Comparison of ENCODE assay signal across 25 cellular contexts in the genomic region with DNA sequence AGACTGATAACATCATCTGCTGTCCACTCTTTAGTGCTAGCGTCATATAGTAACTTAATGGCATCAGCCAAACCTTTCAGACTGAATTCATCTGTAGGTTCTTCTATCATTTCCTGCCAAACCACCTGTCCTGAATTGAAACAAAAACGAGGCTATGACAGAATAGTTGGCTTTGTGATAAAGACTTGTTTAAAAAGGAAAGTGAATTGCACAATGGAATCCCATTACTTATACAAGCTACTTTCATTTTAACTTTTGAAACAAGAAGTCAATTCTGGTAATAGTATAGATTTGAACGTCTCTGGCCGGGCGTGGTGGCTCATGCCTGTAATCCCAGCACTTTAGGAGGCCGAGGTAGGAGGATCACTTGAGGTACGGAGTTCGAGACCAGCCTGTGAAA. TPM values are rescaled to one million over a fixed set of nuclear protein-coding genes. Genes with fewer than 3 reads are reported as not detected.
DNase-seq lines count a peak whose midpoint lies in the region; ATAC-seq, FAIRE-seq and TF ChIP-seq lines count a peak whose summit lies in the region.
"Had no signal": no experiment of that assay in that cellular context is flagged by ENCODE, and none has a peak within 500 bp of the region (broad histone marks: within the 10 kb centered on the region; RNA-seq: fewer than 3 reads in every experiment).

No MANE protein-coding gene starts in this region.

- DNase-seq in activated CD4-positive, alpha-beta T cell treated with anti-CD3 and anti-CD28 coated beads for 48 hours, result peak; percentile 43
- DNase-seq in activated CD4-positive, alpha-beta T cell treated with anti-CD3 and anti-CD28 coated beads, Interleukin-2, amount 50 U/mL, for 1 hour, result no peak
- DNase-seq in MV-4-11 (lab: John Stamatoyannopoulos, UW) (peak; percentile 82), K562 (ENCODE audit: extremely low read depth in 1 of 4, low spot score in 3 of 4) (no peak), cerebellar nuclear complex (lab: John Stamatoyannopoulos, UW) (no peak), iPS-NIHi11 (ENCODE audit: low spot score) (no peak), hypothalamus (lab: John Stamatoyannopoulos, UW) (no peak)
- DNase-seq: activated CD4-positive, CD25-positive, alpha-beta regulatory T cell treated with anti-CD3 and anti-CD28 coated beads, Interleukin-2, amount 50 U/mL, for 72 hours; adrenal gland; CD4-positive, alpha-beta memory T cell; H9; left ventricle myocardium inferior; MG63; NCI-H187; NCI-H446; retina; stimulated activated naive B cell treated with anti-CD40 and anti-IgM and Interleukin-4, amounts not matched to agents 10 μg/mL and 1 μg/mL and 100 μg/mL, for 72 hours; transverse colon had no signal

- H3K4me2 ChIP-seq in DOHH2 (ENCODE audit: low read length) (peak overlapping the region; percentile 49), K562 (ENCODE audit: insufficient read depth, low read length) (no peak overlapping the region)

- peaks cover 9% of the 10 kb centered on the region; the same call in 1 of the 2 replicates for H3F3A ChIP-seq in DOHH2 (ENCODE audit: control insufficient read depth, insufficient read depth)

- H3K27ac ChIP-seq in DOHH2 (ENCODE audit: low read depth, low read length) (no peak overlapping the region), K562 (ENCODE audit: extremely low read depth, low read depth, low read length) (no peak overlapping the region)
- H3K27ac ChIP-seq: adrenal gland, cardiac muscle cell, left ventricle myocardium inferior, neutrophil, transverse colon had no signal

- in situ Hi-C loops in K562 (cut with MboI), result no loop called here

- no peaks in the 10 kb centered on the region for H3K9me1 ChIP-seq in K562 (ENCODE audit: control insufficient read depth, insufficient read depth, low read length)

- H3K4me1 ChIP-seq in DOHH2 (ENCODE audit: control insufficient read depth, low read length), result peaks cover 17% of the 10 kb centered on the region
- H3K4me1 ChIP-seq in K562 (replicated peaks in 1 of 2; ENCODE audit: control insufficient read depth in 2 of 2, insufficient read depth in 2 of 2, low read length in 2 of 2), result no peaks in the 10 kb centered on the region
- H3K4me1 ChIP-seq: adrenal gland had no signal

- no peak overlapping the region for H2AFZ ChIP-seq in K562 (ENCODE audit: low read depth, low read length)

- intact Hi-C loops in K562 (cut with micrococcal nuclease), result no loop called here

- no peak overlapping the region for H3K9ac ChIP-seq in K562 (ENCODE audit: insufficient read depth in 1 of 2, low read depth in 2 of 2, low read length in 2 of 2)

- BruUV-seq in K562 (replicated peaks; lab: Mats Ljungman, UMichigan), result no TSS peak

- H3K27me3 ChIP-seq in DOHH2 (ENCODE audit: control insufficient read depth, low read length) (no peaks in the 10 kb centered on the region), K562 (ENCODE audit: control insufficient read depth in 2 of 2, insufficient read depth in 2 of 2, low read length in 2 of 2) (no peaks in the 10 kb centered on the region)
- H3K27me3 ChIP-seq: adrenal gland, cardiac muscle cell, neutrophil had no signal

- WGBS in K562 (ENCODE audit: insufficient coverage, low coverage, missing lambda C conversion rate), result 27% methylated on average over 8 of the region's 8 CpGs

- H3K9me3 ChIP-seq in DOHH2 (ENCODE audit: control insufficient read depth, insufficient read depth, low read length) (no peaks in the 10 kb centered on the region), K562 (replicated peaks; ENCODE audit: control insufficient read depth, insufficient read depth, low read depth, low read length) (no peaks in the 10 kb centered on the region)
- H3K9me3 ChIP-seq: adrenal gland, left ventricle myocardium inferior, MG63, neutrophil, transverse colon had no signal

- H3K9me2 ChIP-seq in DOHH2 (replicated peaks; ENCODE audit: control insufficient read depth, low read length), result no peaks in the 10 kb centered on the region

- TF ChIP-seq POLR2A in K562 (conservative IDR thresholded peaks at IDR 0.05), result no peak

- FAIRE-seq in K562 (lab: Jason Lieb, UNC), result no peak

- H3K79me2 ChIP-seq in DOHH2 (ENCODE audit: control insufficient read depth, low read length) (no peaks in the 10 kb centered on the region), K562 (ENCODE audit: control insufficient read depth, insufficient read depth, low read length) (no peaks in the 10 kb centered on the region)

- no peak for ATAC-seq in K562
- ATAC-seq: esophagus mucosa had no signal

- TF ChIP-seq CTCF in DOHH2 (IDR thresholded peaks at IDR 0.05; ENCODE audit: low read depth, low read length, poor library complexity, severe bottlenecking) (no peak), K562 (IDR thresholded peaks at IDR 0.05 in 2 of 3, conservative IDR thresholded peaks at IDR 0.05 in 1 of 3; ENCODE audit: insufficient read depth in 2 of 3, low read depth in 1 of 3, low read length in 3 of 3) (no peak)

- POLR2A ChIA-PET in K562 (lab: Yijun Ruan, JAX), result no interaction called here

- TF ChIP-seq EP300 in K562 (IDR thresholded peaks at IDR 0.05; ENCODE audit: low read length), result no peak

- H4K20me1 ChIP-seq in DOHH2 (ENCODE audit: control insufficient read depth, insufficient read depth, low read depth, low read length) (no peaks in the 10 kb centered on the region), K562 (replicated peaks; ENCODE audit: control insufficient read depth, insufficient read depth, low read length) (no peaks in the 10 kb centered on the region)

- H3K36me3 ChIP-seq in DOHH2 (ENCODE audit: control insufficient read depth, low read length) (no peaks in the 10 kb centered on the region), K562 (ENCODE audit: control insufficient read depth, insufficient read depth, low read length) (no peaks in the 10 kb centered on the region)
- H3K36me3 ChIP-seq: adrenal gland, cardiac muscle cell, left ventricle myocardium inferior, MG63, neutrophil, transverse colon had no signal

- no peak for TF ChIP-seq RAD21 in K562 (CRISPR knock-in tag; conservative IDR thresholded peaks at IDR 0.05 in 1 of 2, IDR thresholded peaks at IDR 0.05 in 1 of 2)

- CTCF ChIA-PET in K562 (lab: Yijun Ruan, JAX; ENCODE audit: low intra/inter-chr PET ratio), result no interaction called here

- H3K4me3 ChIP-seq in DOHH2 (ENCODE audit: low read length) (no peak overlapping the region), K562 (no peak overlapping the region)
- H3K4me3 ChIP-seq: adrenal gland, cardiac muscle cell, left ventricle myocardium inferior, MG63, transverse colon had no signal

TF ChIP-seq in K562, 482 proteins besides CTCF, POLR2A, EP300 and RAD21:
- TF ChIP-seq NFIX (CRISPR knock-in tag; IDR thresholded peaks at IDR 0.05; ENCODE audit: low read depth) (no peak), CEBPB (tag; IDR thresholded peaks at IDR 0.05) (0 out of 2 replicates have a peak, but pooled peaks have one; percentile 16)

RNA-seq across cellular contexts. Expression of a gene that starts 23.6 kb away (rescaled TPM):
- total RNA-seq in K562 (2011; cell fraction: chromatin; rRNA removed; ENCODE audit: low replicate concordance), result not detected in 2 replicates
- not detected in 2 replicates for total RNA-seq in K562 (2011; cell fraction: nucleolus; rRNA removed)
- not detected in 2 replicates for total RNA-seq in K562 (2011; cell fraction: nucleoplasm; rRNA removed)
- total RNA-seq in K562 (2014; rRNA removed) (not detected in 2 replicates), K562 (2014; rRNA removed; fragmentation: Illumina TruSeq; extraction: Trizol) (not detected in 2 replicates), K562 (2015; rRNA removed; fragmentation: Illumina TruSeq; extraction: Trizol) (not detected in 2 replicates), K562 (2021) (not detected in 2 replicates)
- polyA plus RNA-seq in K562 (2011; rRNA removed) (not detected in 2 replicates), K562 (2014; fragmentation: Illumina TruSeq; extraction: Trizol) (not detected in 2 replicates), K562 (2014; fragmentation: Nextera tagmentation; extraction: Ambion mirVana) (not detected), K562 (2014; rRNA removed) (not detected in 2 replicates)
- not detected in 2 replicates for polyA plus RNA-seq in K562 (2011; cell fraction: cytosol; rRNA removed)
- polyA plus RNA-seq in K562 (2011; cell fraction: nucleus; rRNA removed), result not detected in 2 replicates
- polyA plus RNA-seq in K562 (2012), result not detected in 2 replicates
- not detected in 2 replicates for polyA minus RNA-seq in K562 (2011; rRNA and poly(A)+ RNA removed)
- not detected in 2 replicates for polyA minus RNA-seq in K562 (2011; cell fraction: cytosol; rRNA and poly(A)+ RNA removed)
- polyA minus RNA-seq in K562 (2011; cell fraction: nucleus; rRNA and poly(A)+ RNA removed), result not detected in 2 replicates
- total RNA-seq: adrenal gland; cardiac muscle cell; CD4-positive, alpha-beta memory T cell; esophagus mucosa; glomerular endothelial cell; H9; left ventricle myocardium inferior; mucosa of gallbladder; T-helper 2 cell treated with Interferon-gamma antibody and Interleukin-4, amounts not matched to agents 100 ng/mL and 5 ng/mL, for 36 hours; transverse colon had no signal
- polyA plus RNA-seq: adrenal gland; cardiac muscle cell; CD4-positive, alpha-beta memory T cell had no signal

Comparison
In these comparisons a context has a peak if more than half of its experiments do, and no peak if none do; other contexts are left out.
1. DNase-seq: peak in activated CD4-positive, alpha-beta T cell treated with anti-CD3 and anti-CD28 coated beads for 48 hours (single experiment) and MV-4-11 (single experiment); none in activated CD4-positive, alpha-beta T cell treated with anti-CD3 and anti-CD28 coated beads, Interleukin-2, amount 50 U/mL, for 1 hour (single experiment), K562 (0 of 4), cerebellar nuclear complex (0 of 2), iPS-NIHi11 (single experiment) and hypothalamus (0 of 51).